ENCODE assay signal across 12 cellular contexts in genomic region chr17:58326609-58327341, GRCh38. TPM values are rescaled to one million over a fixed set of nuclear protein-coding genes. Genes with fewer than 3 reads are reported as not detected.
A peak's percentile ranks its signal among the peaks of the same experiment; 100 is the strongest.
DNase-seq lines count a peak whose midpoint lies in the region; ATAC-seq and TF ChIP-seq lines count a peak whose summit lies in the region.
"Had no signal": no experiment of that assay in that cellular context is flagged by ENCODE, and none has a peak within 500 bp of the region (broad histone marks: within the 10 kb centered on the region; RNA-seq: fewer than 3 reads in every experiment).

No MANE protein-coding gene starts in this region.

- no peaks in the 10 kb centered on the region for H4K20me1 ChIP-seq in SK-N-SH (ENCODE audit: insufficient read depth)
- H4K20me1 ChIP-seq in neural cell (ENCODE audit: insufficient read depth) = no peaks in the 10 kb centered on the region

- no peaks in the 10 kb centered on the region for H3K79me2 ChIP-seq in SK-N-SH (ENCODE audit: insufficient read depth)
- peaks cover 35% of the 10 kb centered on the region for H3K79me2 ChIP-seq in neural cell (replicated peaks; ENCODE audit: insufficient read depth, low read length)

- no peak overlapping the region for H3K27ac ChIP-seq in SK-N-SH (ENCODE audit: low read depth in 2 of 2, low read length in 1 of 2)
- peak overlapping the region; percentile 93 for H3K27ac ChIP-seq in neural cell (ENCODE audit: low read length)

- H3K27ac Mint-ChIP-seq in IgD-negative memory B cell (peak overlapping the region; percentile 53 to 93 (median 54)), Calu3 (ENCODE audit: unreplicated experiment) (no peak overlapping the region)
- H3K27ac Mint-ChIP-seq in activated naive CD8-positive, alpha-beta T cell treated with anti-CD3 and anti-CD28 coated beads, Interleukin-2, amount 10 ng/mL, durations not matched to agents 7 days and 5 days = peak overlapping the region; percentile 97

- no peak for ATAC-seq in SK-N-SH treated with all-trans-retinoic acid at 6 μM for 48 hours
- no peak for ATAC-seq in activated naive CD8-positive, alpha-beta T cell treated with anti-CD3 and anti-CD28 coated beads, Interleukin-2, amount 10 ng/mL, durations not matched to agents 7 days and 5 days (ENCODE audit: low read depth)

- no TSS peak for BruUV-seq in Calu3 (replicated peaks; lab: Mats Ljungman, UMichigan)

- H3K27me3 Mint-ChIP-seq in IgD-negative memory B cell = no peaks in the 10 kb centered on the region
- H3K27me3 Mint-ChIP-seq in activated naive CD8-positive, alpha-beta T cell treated with anti-CD3 and anti-CD28 coated beads, Interleukin-2, amount 10 ng/mL, durations not matched to agents 7 days and 5 days = peaks cover 1% of the 10 kb centered on the region
- peaks cover 79% of the 10 kb centered on the region for H3K27me3 Mint-ChIP-seq in Calu3 (ENCODE audit: unreplicated experiment)

- H3K4me3 Mint-ChIP-seq in IgD-negative memory B cell (peak overlapping the region; percentile 30 to 90 (median 70)), Calu3 (ENCODE audit: low read depth, unreplicated experiment) (no peak overlapping the region)
- H3K4me3 Mint-ChIP-seq in activated naive CD8-positive, alpha-beta T cell treated with anti-CD3 and anti-CD28 coated beads, Interleukin-2, amount 10 ng/mL, durations not matched to agents 7 days and 5 days = peak overlapping the region; percentile 56

- no peak for TF ChIP-seq EP300 in SK-N-SH (IDR thresholded peaks at IDR 0.05; ENCODE audit: borderline replicate concordance in 1 of 2, low read depth in 1 of 2, low read length in 1 of 2)
- TF ChIP-seq EP300 in neural cell (conservative IDR thresholded peaks at IDR 0.05; ENCODE audit: poor library complexity, severe bottlenecking) = no peak

- H3K36me3 ChIP-seq in SK-N-SH (replicated peaks in 1 of 2; ENCODE audit: control insufficient read depth in 1 of 2, insufficient read depth in 2 of 2, low read length in 1 of 2) (no peaks in the 10 kb centered on the region), neural cell (ENCODE audit: insufficient read depth, low read length) (no peaks in the 10 kb centered on the region)

- H3K4me3 ChIP-seq in SK-N-SH (ENCODE audit: low read depth in 2 of 2, low read length in 1 of 2) (no peak overlapping the region), neural cell (ENCODE audit: low read length) (peak overlapping the region; percentile 83)

- TF ChIP-seq RAD21 in SK-N-SH (IDR thresholded peaks at IDR 0.05; ENCODE audit: low read length) (no peak), neural cell (conservative IDR thresholded peaks at IDR 0.05) (no peak)

- no peaks in the 10 kb centered on the region for H3K9me3 ChIP-seq in SK-N-SH
- H3K9me3 ChIP-seq in neural cell (ENCODE audit: low read length) = no peaks in the 10 kb centered on the region

- H3K4me1 Mint-ChIP-seq in IgD-negative memory B cell (peaks cover 15 to 41% (median 29%) of the 10 kb centered on the region in 3 donors), Calu3 (ENCODE audit: low read depth, unreplicated experiment) (no peaks in the 10 kb centered on the region)
- H3K4me1 Mint-ChIP-seq in activated naive CD8-positive, alpha-beta T cell treated with anti-CD3 and anti-CD28 coated beads, Interleukin-2, amount 10 ng/mL, durations not matched to agents 7 days and 5 days = peaks cover 45% of the 10 kb centered on the region

- H3K9me3 Mint-ChIP-seq in IgD-negative memory B cell (no peaks in the 10 kb centered on the region), Calu3 (ENCODE audit: low read depth, unreplicated experiment) (no peaks in the 10 kb centered on the region)
- H3K9me3 Mint-ChIP-seq in activated naive CD8-positive, alpha-beta T cell treated with anti-CD3 and anti-CD28 coated beads, Interleukin-2, amount 10 ng/mL, durations not matched to agents 7 days and 5 days = no peaks in the 10 kb centered on the region

- H3K36me3 Mint-ChIP-seq in IgD-negative memory B cell = peaks cover 11% of the 10 kb centered on the region
- H3K36me3 Mint-ChIP-seq in activated naive CD8-positive, alpha-beta T cell treated with anti-CD3 and anti-CD28 coated beads, Interleukin-2, amount 10 ng/mL, durations not matched to agents 7 days and 5 days = peaks cover 56% of the 10 kb centered on the region
- H3K36me3 Mint-ChIP-seq in Calu3 (ENCODE audit: insufficient read depth, unreplicated experiment) = peaks cover under 1% of the 10 kb centered on the region

- no peak for TF ChIP-seq CTCF in SK-N-SH (IDR thresholded peaks at IDR 0.05)
- no peak for TF ChIP-seq CTCF in neural cell (IDR thresholded peaks at IDR 0.05; ENCODE audit: poor library complexity, severe bottlenecking)
- no peak for TF ChIP-seq CTCF in Calu3 (IDR thresholded peaks at IDR 0.05; ENCODE audit: unreplicated experiment)

- WGBS in SK-N-SH (ENCODE audit: low lambda C conversion rate) = 63% methylated on average over 6 of the region's 9 CpGs

- DNase-seq in SK-N-SH (peak; percentile 22), Calu3 (no peak), NCI-H1048 (lab: John Stamatoyannopoulos, UW) (no peak), NCI-H2029 (lab: John Stamatoyannopoulos, UW) (no peak)
- DNase-seq in activated naive CD8-positive, alpha-beta T cell treated with anti-CD3 and anti-CD28 coated beads, Interleukin-2, amount 10 ng/mL, durations not matched to agents 7 days and 5 days = peak; percentile 58
- DNase-seq: cerebellar nuclear complex, DMS153, NCI-H1694 had no signal

- H3K4me2 ChIP-seq in SK-N-SH = no peak overlapping the region
- H3K4me2 ChIP-seq in neural cell (ENCODE audit: low read length) = peak overlapping the region; percentile 96

- H3K9ac ChIP-seq in SK-N-SH = no peak overlapping the region
- peak overlapping the region; percentile 88 for H3K9ac ChIP-seq in neural cell (ENCODE audit: low read length)

- intact Hi-C loops in Calu3 (cut with micrococcal nuclease; ENCODE audit: unreplicated experiment) = no loop called here

- CTCF ChIA-PET in SK-N-SH (lab: Yijun Ruan, JAX) = interaction anchor here (1.2 to 2.0 kb wide), 3 partner anchors 9 to 77 kb away, joined by 7 to 12 read pairs (median 7); no protein-coding TSS in a partner anchor
- CTCF ChIA-PET in Calu3 (lab: Charles Lee) = no interaction called here

- POLR2A ChIA-PET in SK-N-SH (lab: Yijun Ruan, JAX) = interaction anchor here (0.6 to 5.8 kb wide), 4 partner anchors 18 to 167 kb away, joined by 6 to 57 read pairs (median 13); partner anchors contain the start of gene SUPT4H1
- POLR2A ChIA-PET in activated naive CD8-positive, alpha-beta T cell treated with anti-CD3 and anti-CD28 coated beads, Interleukin-2, amount 10 ng/mL, durations not matched to agents 7 days and 5 days (lab: Charles Lee) = interaction anchor here (0.8 to 25.9 kb wide), 15 partner anchors 9 to 319 kb away, joined by 3 to 2283 read pairs (median 5); partner anchors contain the start of genes RNF43 and SUPT4H1

- peaks cover 0 to 40% of the 10 kb centered on the region in 2 experiments; a peak in 1 of 4 replicates for H3K4me1 ChIP-seq in SK-N-SH (ENCODE audit: control insufficient read depth in 1 of 2, insufficient read depth in 2 of 2, low read depth in 1 of 2, low read length in 1 of 2)

- no peaks in the 10 kb centered on the region for H3F3A ChIP-seq in SK-N-SH (replicated peaks; ENCODE audit: insufficient read depth)
- H3F3A ChIP-seq in neural cell (ENCODE audit: insufficient read depth, low read length, poor library complexity, severe bottlenecking) = no peaks in the 10 kb centered on the region

- H3K9me2 ChIP-seq in SK-N-SH (no peaks in the 10 kb centered on the region), neural cell (ENCODE audit: insufficient read depth, low read length) (no peaks in the 10 kb centered on the region)

- no peak overlapping the region for H2AFZ ChIP-seq in SK-N-SH (ENCODE audit: low read depth)
- no peak overlapping the region for H2AFZ ChIP-seq in neural cell (ENCODE audit: low read depth, low read length)

- H3K27me3 ChIP-seq in SK-N-SH (ENCODE audit: insufficient read depth) (peaks cover 21% of the 10 kb centered on the region; the same call in 1 of the 2 replicates), neural cell (ENCODE audit: insufficient read depth, low read depth, low read length) (no peaks in the 10 kb centered on the region)

TF ChIP-seq in SK-N-SH treated with all-trans-retinoic acid at 6 μM for 48 hours, 23 proteins besides CTCF, POLR2A, EP300 and RAD21 (continues in another document):
- TF ChIP-seq ZFP30 (CRISPR knock-in tag; IDR thresholded peaks at IDR 0.05) = no peak
- TF ChIP-seq TCF4 (CRISPR knock-in tag; IDR thresholded peaks at IDR 0.05; ENCODE audit: borderline replicate concordance) = no peak
- no peak for TF ChIP-seq RARB (CRISPR knock-in tag; IDR thresholded peaks at IDR 0.05)
- TF ChIP-seq GLIS3 (CRISPR knock-in tag; IDR thresholded peaks at IDR 0.05) = no peak
- no peak for TF ChIP-seq ZNF8 (CRISPR knock-in tag; IDR thresholded peaks at IDR 0.05)

TF ChIP-seq in neural cell, 6 proteins besides CTCF, POLR2A, EP300 and RAD21:
- no peak for TF ChIP-seq POLR2AphosphoS5 (IDR thresholded peaks at IDR 0.05)
- TF ChIP-seq SMC3 (conservative IDR thresholded peaks at IDR 0.05; ENCODE audit: poor library complexity) = no peak
- no peak for TF ChIP-seq EZH2 (IDR thresholded peaks at IDR 0.05; ENCODE audit: borderline replicate concordance, insufficient read depth, low read length, poor library complexity, severe bottlenecking)
- no peak for TF ChIP-seq TAF1 (IDR thresholded peaks at IDR 0.05; ENCODE audit: low read depth)

RNA-seq across cellular contexts. Expression of gene TSPOAP1, which starts 1.8 kb away (rescaled TPM):
- 0.79 and 1.9 TPM in 2 replicates for polyA plus RNA-seq in SK-N-SH (2012; rRNA removed)
- polyA plus RNA-seq in SK-N-SH (2012; cell fraction: cytosol; rRNA removed) = 0.28 and 0.97 TPM in 2 replicates
- polyA plus RNA-seq in SK-N-SH (2012; cell fraction: nucleus; rRNA removed) = 4.8 and 8.3 TPM in 2 replicates
- 1.3 TPM for polyA plus RNA-seq in IgD-negative memory B cell
- total RNA-seq in activated naive CD8-positive, alpha-beta T cell treated with anti-CD3 and anti-CD28 coated beads, Interleukin-2, amount 10 ng/mL, durations not matched to agents 7 days and 5 days = 10 to 100 TPM; 70.6 to 77.7 TPM
- 103 and 125 TPM in 2 replicates for polyA plus RNA-seq in neural cell
- 68.8 and 84.2 TPM in 2 replicates for polyA minus RNA-seq in neural cell
- total RNA-seq in Calu3 (2022) = not detected in 2 replicates

RNA-seq across cellular contexts. Expression of gene SUPT4H1, which starts 25.2 kb away (rescaled TPM):
- polyA plus RNA-seq in SK-N-SH (2012; rRNA removed) (165 and 205 TPM in 2 replicates), IgD-negative memory B cell (94.2 TPM), neural cell (84.2 and 109 TPM in 2 replicates)
- polyA plus RNA-seq in SK-N-SH (2012; cell fraction: cytosol; rRNA removed) = 216 and 229 TPM in 2 replicates
- 54.9 and 92.8 TPM in 2 replicates for polyA plus RNA-seq in SK-N-SH (2012; cell fraction: nucleus; rRNA removed)
- total RNA-seq in activated naive CD8-positive, alpha-beta T cell treated with anti-CD3 and anti-CD28 coated beads, Interleukin-2, amount 10 ng/mL, durations not matched to agents 7 days and 5 days = 10 to 100 TPM; 66.4 to 70.2 TPM
- 30.7 and 34.5 TPM in 2 replicates for polyA minus RNA-seq in neural cell
- total RNA-seq in Calu3 (2022) = 40.3 and 46.7 TPM in 2 replicates

RNA-seq across cellular contexts. Expression of gene MPO, which starts 46.0 kb away (rescaled TPM):
- polyA plus RNA-seq in SK-N-SH (2012; rRNA removed) (not detected in 2 replicates), IgD-negative memory B cell (not detected), neural cell (not detected in 2 replicates)
- not detected in 2 replicates for polyA plus RNA-seq in SK-N-SH (2012; cell fraction: cytosol; rRNA removed)
- polyA plus RNA-seq in SK-N-SH (2012; cell fraction: nucleus; rRNA removed) = not detected in 2 replicates
- not detected for total RNA-seq in activated naive CD8-positive, alpha-beta T cell treated with anti-CD3 and anti-CD28 coated beads, Interleukin-2, amount 10 ng/mL, durations not matched to agents 7 days and 5 days
- polyA minus RNA-seq in neural cell = not detected in 2 replicates
- not detected in 2 replicates for total RNA-seq in Calu3 (2022)
- total RNA-seq: T-helper 2 cell treated with Interferon-gamma antibody and Interleukin-4, amounts not matched to agents 100 ng/mL and 5 ng/mL, for 36 hours had no signal

Comparison
In these comparisons a context has a peak if more than half of its experiments do, and no peak if none do; other contexts are left out.
1. DNase-seq: peak in SK-N-SH (single experiment) and activated naive CD8-positive, alpha-beta T cell treated with anti-CD3 and anti-CD28 coated beads, Interleukin-2, amount 10 ng/mL, durations not matched to agents 7 days and 5 days (single experiment); none in Calu3 (single experiment), NCI-H1048 (single experiment) and NCI-H2029 (single experiment).
2. RNA of gene TSPOAP1, which starts 1.8 kb away (polyA plus RNA-seq): 103 to 125 TPM in neural cell; 1.3 TPM in IgD-negative memory B cell (single experiment) and 0.28 to 8.3 TPM in SK-N-SH; every median in the first group is over 10 times any median in the second.